Comparison of ENCODE assay signal across 19 cellular contexts in the genomic region with DNA sequence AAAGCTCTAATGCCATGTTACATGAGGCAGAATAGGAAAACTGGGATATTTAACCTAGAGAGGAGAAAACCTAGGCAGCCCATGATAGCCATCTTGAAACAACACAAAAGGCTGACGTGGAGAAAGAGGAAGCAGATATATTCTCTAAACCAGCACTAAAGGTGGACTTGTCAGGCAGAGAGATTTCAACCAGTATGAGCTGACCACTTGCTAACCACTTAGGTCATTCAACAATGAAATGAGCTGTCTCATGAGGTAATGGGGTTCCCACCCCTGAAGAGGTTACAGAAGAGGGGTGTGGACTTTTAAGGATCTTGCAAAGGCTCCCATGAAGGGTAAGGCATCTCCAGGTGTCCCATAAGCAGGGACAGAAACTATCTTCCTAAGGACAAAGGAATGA. TPM values are rescaled to one million over a fixed set of nuclear protein-coding genes. Genes with fewer than 3 reads are reported as not detected.
A peak's percentile ranks its signal among the peaks of the same experiment; 100 is the strongest.
DNase-seq lines count a peak whose midpoint lies in the region; ATAC-seq and TF ChIP-seq lines count a peak whose summit lies in the region.
"Had no signal": no experiment of that assay in that cellular context is flagged by ENCODE, and none has a peak within 500 bp of the region (broad histone marks: within the 10 kb centered on the region; RNA-seq: fewer than 3 reads in every experiment).

No MANE protein-coding gene starts in this region.

- H3K27me3 Mint-ChIP-seq in activated T-helper 1 cell treated with anti-CD3 and anti-CD28 coated beads, Interleukin-12 subunit alpha, Interleukin-12 subunit beta, Interleukin-2, Interleukin-4 antibody, amounts not matched to agents 30 ng/mL and 10 ng/mL and 1 ng/mL, durations not matched to agents 14 hours and 24 hours and 36 hours (ENCODE audit: insufficient read depth): peaks cover 12% of the 10 kb centered on the region

- H3K9me3 Mint-ChIP-seq in activated T-helper 1 cell treated with anti-CD3 and anti-CD28 coated beads, Interleukin-12 subunit alpha, Interleukin-12 subunit beta, Interleukin-2, Interleukin-4 antibody, amounts not matched to agents 30 ng/mL and 10 ng/mL and 1 ng/mL, durations not matched to agents 14 hours and 24 hours and 36 hours: peaks cover 21% of the 10 kb centered on the region

- peaks cover 29% of the 10 kb centered on the region for H3K4me1 Mint-ChIP-seq in activated T-helper 1 cell treated with anti-CD3 and anti-CD28 coated beads, Interleukin-12 subunit alpha, Interleukin-12 subunit beta, Interleukin-2, Interleukin-4 antibody, amounts not matched to agents 30 ng/mL and 10 ng/mL and 1 ng/mL, durations not matched to agents 14 hours and 24 hours and 36 hours (ENCODE audit: low read depth)

- H3K4me3 Mint-ChIP-seq in activated T-helper 1 cell treated with anti-CD3 and anti-CD28 coated beads, Interleukin-12 subunit alpha, Interleukin-12 subunit beta, Interleukin-2, Interleukin-4 antibody, amounts not matched to agents 30 ng/mL and 10 ng/mL and 1 ng/mL, durations not matched to agents 14 hours and 24 hours and 36 hours: no peak overlapping the region
- H3K4me3 Mint-ChIP-seq: activated naive CD8-positive, alpha-beta T cell treated with anti-CD3 and anti-CD28 coated beads for 36 hours; HFFc6 had no signal

- TF ChIP-seq CTCF in GM13976 (IDR thresholded peaks at IDR 0.05; ENCODE audit: borderline replicate concordance, control extremely low read depth, extremely low read depth, insufficient read depth, missing control alignments) (no peak), omental fat pad (IDR thresholded peaks at IDR 0.05) (no peak)

- no peak overlapping the region for H3K27ac Mint-ChIP-seq in activated T-helper 1 cell treated with anti-CD3 and anti-CD28 coated beads, Interleukin-12 subunit alpha, Interleukin-12 subunit beta, Interleukin-2, Interleukin-4 antibody, amounts not matched to agents 30 ng/mL and 10 ng/mL and 1 ng/mL, durations not matched to agents 14 hours and 24 hours and 36 hours
- H3K27ac Mint-ChIP-seq: activated naive CD8-positive, alpha-beta T cell treated with anti-CD3 and anti-CD28 coated beads for 36 hours; HFFc6 had no signal

- intact Hi-C loops in activated T-helper 1 cell treated with anti-CD3 and anti-CD28 coated beads, Interleukin-12 subunit alpha, Interleukin-12 subunit beta, Interleukin-2, Interleukin-4 antibody, amounts not matched to agents 30 ng/mL and 10 ng/mL and 1 ng/mL, durations not matched to agents 14 hours and 24 hours and 36 hours (cut with micrococcal nuclease): no loop called here

- H3K36me3 Mint-ChIP-seq in activated T-helper 1 cell treated with anti-CD3 and anti-CD28 coated beads, Interleukin-12 subunit alpha, Interleukin-12 subunit beta, Interleukin-2, Interleukin-4 antibody, amounts not matched to agents 30 ng/mL and 10 ng/mL and 1 ng/mL, durations not matched to agents 14 hours and 24 hours and 36 hours (ENCODE audit: low read depth): peaks cover 6% of the 10 kb centered on the region

- in situ Hi-C loops in GM13976 (cut with MboI; ENCODE audit: low sequenced_read_pairs, unreplicated experiment): no loop called here

- DNase-seq in GM13976 (ENCODE audit: low spot score): peak; percentile 33
- DNase-seq in OCI-M1 (lab: John Stamatoyannopoulos, UW): peak; percentile 51
- DNase-seq in A172 (ENCODE audit: low spot score): no peak
- DNase-seq in omental fat pad (ENCODE audit: low spot score): no peak
- no peak for DNase-seq in activated T-helper 1 cell treated with anti-CD3 and anti-CD28 coated beads, Interleukin-12 subunit alpha, Interleukin-12 subunit beta, Interleukin-2, Interleukin-4 antibody, amounts not matched to agents 30 ng/mL and 10 ng/mL and 1 ng/mL, durations not matched to agents 14 hours and 24 hours and 36 hours (ENCODE audit: low spot score)
- DNase-seq in DMS79 treated with DMSO at 0.1 percent for 48 hours (lab: John Stamatoyannopoulos, UW): no peak
- DNase-seq: activated CD4-positive, alpha-beta T cell treated with anti-CD3 and anti-CD28 coated beads for 4 hours; activated naive CD8-positive, alpha-beta T cell treated with anti-CD3 and anti-CD28 coated beads for 36 hours; C1 segment of cervical spinal cord; effector CD4-positive, alpha-beta T cell; gastrocnemius medialis; HFFc6; lower lobe of right lung; NCI-H146; NCI-H748 treated with DMSO at 0.1 percent for 48 hours; PC-3; SHP77 had no signal

- peak; percentile 70 for ATAC-seq in GM21381 (IDR thresholded peaks at IDR 0.05; ENCODE audit: unreplicated experiment)
- ATAC-seq in HG03159 (IDR thresholded peaks at IDR 0.05; ENCODE audit: unreplicated experiment): peak; percentile 58
- no peak for ATAC-seq in omental fat pad (ENCODE audit: low FRiP score)
- ATAC-seq: gastrocnemius medialis, lower lobe of right lung, PC-3 had no signal

RNA-seq across cellular contexts. Expression of gene EGR2, which starts 26.8 kb away (rescaled TPM):
- total RNA-seq in A172 (2014; rRNA removed; shearing (Covaris generic)): 0.09 and 0.19 TPM in 2 replicates
- 10 to 100 TPM in 1 of 4 donors, 1 to 10 TPM in 3; 5.0 to 11.6 (median 5.7) TPM for total RNA-seq in omental fat pad
- 268 and 282 TPM in 2 replicates for total RNA-seq in activated T-helper 1 cell treated with anti-CD3 and anti-CD28 coated beads, Interleukin-12 subunit alpha, Interleukin-12 subunit beta, Interleukin-2, Interleukin-4 antibody, amounts not matched to agents 30 ng/mL and 10 ng/mL and 1 ng/mL, durations not matched to agents 14 hours and 24 hours and 36 hours

RNA-seq across cellular contexts. Expression of gene ADO, which starts 38.5 kb away (rescaled TPM):
- 28.5 and 32.3 TPM in 2 replicates for total RNA-seq in A172 (2014; rRNA removed; shearing (Covaris generic))
- 10 to 100 TPM; 16.6 to 28.5 (median 20.6) TPM for total RNA-seq in omental fat pad
- total RNA-seq in activated T-helper 1 cell treated with anti-CD3 and anti-CD28 coated beads, Interleukin-12 subunit alpha, Interleukin-12 subunit beta, Interleukin-2, Interleukin-4 antibody, amounts not matched to agents 30 ng/mL and 10 ng/mL and 1 ng/mL, durations not matched to agents 14 hours and 24 hours and 36 hours: 52.3 and 55.8 TPM in 2 replicates

Comparison
In these comparisons a context has a peak if more than half of its experiments do, and no peak if none do; other contexts are left out.
1. DNase-seq: peak in GM13976 (single experiment) and OCI-M1 (single experiment); none in A172 (single experiment), omental fat pad (single experiment), activated T-helper 1 cell treated with anti-CD3 and anti-CD28 coated beads, Interleukin-12 subunit alpha, Interleukin-12 subunit beta, Interleukin-2, Interleukin-4 antibody, amounts not matched to agents 30 ng/mL and 10 ng/mL and 1 ng/mL, durations not matched to agents 14 hours and 24 hours and 36 hours (single experiment) and DMS79 treated with DMSO at 0.1 percent for 48 hours (single experiment).
2. RNA of gene EGR2, which starts 26.8 kb away (total RNA-seq): 268 to 282 TPM in activated T-helper 1 cell treated with anti-CD3 and anti-CD28 coated beads, Interleukin-12 subunit alpha, Interleukin-12 subunit beta, Interleukin-2, Interleukin-4 antibody, amounts not matched to agents 30 ng/mL and 10 ng/mL and 1 ng/mL, durations not matched to agents 14 hours and 24 hours and 36 hours; 5.0 to 11.6 TPM in omental fat pad and 0.09 to 0.19 TPM in A172; every median in the first group is over 10 times any median in the second.